Comparison of ENCODE assay signal across 1 cellular context in genomic region chr21:14382486-14382834, GRCh38.
TF ChIP-seq lines count a peak whose summit lies in the region.

No MANE protein-coding gene starts in this region.

TF ChIP-seq in HCT116, 20 proteins besides CTCF, POLR2A, EP300 and RAD21 (continued from another document):
- no peak for TF ChIP-seq ZBTB33 (IDR thresholded peaks at IDR 0.05; ENCODE audit: extremely low read depth, insufficient replicate concordance, low read length)
- TF ChIP-seq REST (IDR thresholded peaks at IDR 0.05; ENCODE audit: low read depth) = no peak
- TF ChIP-seq EGR1 (IDR thresholded peaks at IDR 0.05; ENCODE audit: low read depth) = no peak
- TF ChIP-seq CBX3 (IDR thresholded peaks at IDR 0.05; ENCODE audit: low read depth) = no peak
- TF ChIP-seq MAX (IDR thresholded peaks at IDR 0.05) = no peak
- TF ChIP-seq CEBPB (IDR thresholded peaks at IDR 0.05; ENCODE audit: low read depth) = no peak
- no peak for TF ChIP-seq POLR2AphosphoS5 (IDR thresholded peaks at IDR 0.05; ENCODE audit: low read depth, low read length)
